ENCODE assay signal across 2 cellular contexts in genomic region chr6:130575557-130575956, GRCh38.
TF ChIP-seq lines count a peak whose summit lies in the region.

No MANE protein-coding gene starts in this region.

TF ChIP-seq in SK-N-SH treated with all-trans-retinoic acid at 6 μM for 48 hours, 23 proteins besides CTCF, POLR2A, EP300 and RAD21 (continued from another document):
- TF ChIP-seq, protein P1, sequence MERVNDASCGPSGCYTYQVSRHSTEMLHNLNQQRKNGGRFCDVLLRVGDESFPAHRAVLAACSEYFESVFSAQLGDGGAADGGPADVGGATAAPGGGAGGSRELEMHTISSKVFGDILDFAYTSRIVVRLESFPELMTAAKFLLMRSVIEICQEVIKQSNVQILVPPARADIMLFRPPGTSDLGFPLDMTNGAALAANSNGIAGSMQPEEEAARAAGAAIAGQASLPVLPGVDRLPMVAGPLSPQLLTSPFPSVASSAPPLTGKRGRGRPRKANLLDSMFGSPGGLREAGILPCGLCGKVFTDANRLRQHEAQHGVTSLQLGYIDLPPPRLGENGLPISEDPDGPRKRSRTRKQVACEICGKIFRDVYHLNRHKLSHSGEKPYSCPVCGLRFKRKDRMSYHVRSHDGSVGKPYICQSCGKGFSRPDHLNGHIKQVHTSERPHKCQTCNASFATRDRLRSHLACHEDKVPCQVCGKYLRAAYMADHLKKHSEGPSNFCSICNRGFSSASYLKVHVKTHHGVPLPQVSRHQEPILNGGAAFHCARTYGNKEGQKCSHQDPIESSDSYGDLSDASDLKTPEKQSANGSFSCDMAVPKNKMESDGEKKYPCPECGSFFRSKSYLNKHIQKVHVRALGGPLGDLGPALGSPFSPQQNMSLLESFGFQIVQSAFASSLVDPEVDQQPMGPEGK (CRISPR knock-in tag; IDR thresholded peaks at IDR 0.05; ENCODE audit: borderline replicate concordance): no peak
- TF ChIP-seq BACH2 (CRISPR knock-in tag; IDR thresholded peaks at IDR 0.05; ENCODE audit: borderline replicate concordance): no peak
- TF ChIP-seq CSDC2 (CRISPR knock-in tag; IDR thresholded peaks at IDR 0.05): no peak
- no peak for TF ChIP-seq TOX (CRISPR knock-in tag; IDR thresholded peaks at IDR 0.05; ENCODE audit: borderline replicate concordance)
- no peak for TF ChIP-seq ESRRG (CRISPR knock-in tag; IDR thresholded peaks at IDR 0.05)
- TF ChIP-seq RARB (CRISPR knock-in tag; IDR thresholded peaks at IDR 0.05): no peak
- no peak for TF ChIP-seq ARNTL (CRISPR knock-in tag; IDR thresholded peaks at IDR 0.05; ENCODE audit: borderline replicate concordance, low read depth)
- no peak for TF ChIP-seq ZNF70 (CRISPR knock-in tag; IDR thresholded peaks at IDR 0.05)
- no peak for TF ChIP-seq CREB5 (CRISPR knock-in tag; IDR thresholded peaks at IDR 0.05; ENCODE audit: low read depth)
- no peak for TF ChIP-seq OSR1 (CRISPR knock-in tag; IDR thresholded peaks at IDR 0.05)
- TF ChIP-seq PPARA (CRISPR knock-in tag; IDR thresholded peaks at IDR 0.05; ENCODE audit: borderline replicate concordance): no peak
- no peak for TF ChIP-seq TSHZ2 (CRISPR knock-in tag; IDR thresholded peaks at IDR 0.05)
- TF ChIP-seq SNAI2 (CRISPR knock-in tag; IDR thresholded peaks at IDR 0.05): no peak
- TF ChIP-seq CSRNP3 (CRISPR knock-in tag; IDR thresholded peaks at IDR 0.05): no peak
- no peak for TF ChIP-seq ZFP30 (CRISPR knock-in tag; IDR thresholded peaks at IDR 0.05)
- no peak for TF ChIP-seq ZC3H10 (CRISPR knock-in tag; IDR thresholded peaks at IDR 0.05)
TF ChIP-seq in SK-N-SH treated with all-trans-retinoic acid at 6 μM for 48 hours: peak in this region for 0.

TF ChIP-seq in WTC11, 78 proteins besides CTCF, POLR2A, EP300 and RAD21 (continued from another document):
- TF ChIP-seq, protein P2, sequence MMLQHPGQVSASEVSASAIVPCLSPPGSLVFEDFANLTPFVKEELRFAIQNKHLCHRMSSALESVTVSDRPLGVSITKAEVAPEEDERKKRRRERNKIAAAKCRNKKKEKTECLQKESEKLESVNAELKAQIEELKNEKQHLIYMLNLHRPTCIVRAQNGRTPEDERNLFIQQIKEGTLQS (CRISPR knock-in tag; conservative IDR thresholded peaks at IDR 0.05): no peak
- TF ChIP-seq ZNF532 (CRISPR knock-in tag; IDR thresholded peaks at IDR 0.05; ENCODE audit: borderline replicate concordance): no peak
- no peak for TF ChIP-seq EMX1 (CRISPR knock-in tag; IDR thresholded peaks at IDR 0.05)
- TF ChIP-seq ZNF281 (CRISPR knock-in tag; IDR thresholded peaks at IDR 0.05): no peak
TF ChIP-seq in WTC11: peak in this region for 0.
